10 cellular contexts compared by ENCODE assay signal in genomic region chr12:101172316-101172715, GRCh38. TPM values are rescaled to one million over a fixed set of nuclear protein-coding genes. Genes with fewer than 3 reads are reported as not detected.
DNase-seq lines count a peak whose midpoint lies in the region; ATAC-seq and TF ChIP-seq lines count a peak whose summit lies in the region.
"Had no signal": no experiment of that assay in that cellular context is flagged by ENCODE, and none has a peak within 500 bp of the region (broad histone marks: within the 10 kb centered on the region; RNA-seq: fewer than 3 reads in every experiment).

No MANE protein-coding gene starts in this region.

- no peaks in the 10 kb centered on the region for H3K9me3 ChIP-seq in PC-3 (ENCODE audit: low read length)
- H3K9me3 ChIP-seq in gastrocnemius medialis: peaks cover 0 to 4% (median 0%) of the 10 kb centered on the region in 3 donors
- H3K9me3 ChIP-seq: vagina had no signal

- no peaks in the 10 kb centered on the region for H3K27me3 ChIP-seq in PC-3 (ENCODE audit: low read length)
- no peaks in the 10 kb centered on the region for H3K27me3 ChIP-seq in gastrocnemius medialis
- H3K27me3 ChIP-seq: vagina had no signal

- intact Hi-C loops in PC-3 (cut with micrococcal nuclease): no loop called here
- intact Hi-C loops in gastrocnemius medialis (cut with DNase I; ENCODE audit: low total_unique reads): no loop called here

- no peak for ATAC-seq in PC-3
- ATAC-seq in HG03439 (IDR thresholded peaks at IDR 0.05; ENCODE audit: unreplicated experiment): no peak
- ATAC-seq in gastrocnemius medialis: no peak
- no peak for ATAC-seq in HG02610 (IDR thresholded peaks at IDR 0.05; ENCODE audit: unreplicated experiment)
- ATAC-seq: naive thymus-derived CD4-positive, alpha-beta T cell had no signal

- no peak overlapping the region for H3K9ac ChIP-seq in PC-3 (ENCODE audit: low read length)

- H3K79me2 ChIP-seq in PC-3 (ENCODE audit: low read length): no peaks in the 10 kb centered on the region

- no peak overlapping the region for H3K4me3 ChIP-seq in PC-3 (ENCODE audit: low read length)
- no peak overlapping the region for H3K4me3 ChIP-seq in gastrocnemius medialis
- H3K4me3 ChIP-seq: vagina had no signal

- TF ChIP-seq CTCF in 22Rv1 (IDR thresholded peaks at IDR 0.05) (peak; percentile 74), GM13976 (IDR thresholded peaks at IDR 0.05; ENCODE audit: borderline replicate concordance, control extremely low read depth, extremely low read depth, insufficient read depth, missing control alignments) (no peak), PC-3 (conservative IDR thresholded peaks at IDR 0.05; ENCODE audit: low read depth, low read length) (peak; percentile 30; the same call in 1 of the 2 replicates), gastrocnemius medialis (IDR thresholded peaks at IDR 0.05 in 4 of 5, conservative IDR thresholded peaks at IDR 0.05 in 1 of 5) (no peak)

- CTCF ChIA-PET in PC-3 (lab: Charles Lee): no interaction called here

- H3K4me1 ChIP-seq in PC-3 (ENCODE audit: insufficient read depth, low read length) (no peaks in the 10 kb centered on the region), gastrocnemius medialis (no peaks in the 10 kb centered on the region)
- H3K4me1 ChIP-seq: vagina had no signal

- no peaks in the 10 kb centered on the region for H4K20me1 ChIP-seq in PC-3 (ENCODE audit: low read length)

- no peaks in the 10 kb centered on the region for H3K36me3 ChIP-seq in PC-3 (ENCODE audit: low read depth, low read length)
- no peaks in the 10 kb centered on the region for H3K36me3 ChIP-seq in gastrocnemius medialis
- H3K36me3 ChIP-seq: vagina had no signal

- DNase-seq in GM13976 (ENCODE audit: low spot score) (peak; percentile 9), PC-3 (no peak), iPS DF 19.7 (ENCODE audit: low read depth, low spot score) (peak; percentile 42), gastrocnemius medialis (no peak)
- no peak for DNase-seq in activated CD4-positive, CD25-positive, alpha-beta regulatory T cell treated with anti-CD3 and anti-CD28 coated beads, Interleukin-2, amount 50 U/mL, for 72 hours
- DNase-seq: naive thymus-derived CD4-positive, alpha-beta T cell had no signal

- no peaks in the 10 kb centered on the region for H3F3A ChIP-seq in PC-3 (ENCODE audit: low read length, unreplicated experiment)

- in situ Hi-C loops in GM13976 (cut with MboI; ENCODE audit: low sequenced_read_pairs, unreplicated experiment) (no loop called here), gastrocnemius medialis (cut with MboI; ENCODE audit: low sequenced_read_pairs in 4 of 4) (no loop called here)

- POLR2A ChIA-PET in PC-3 (lab: Charles Lee; ENCODE audit: unreplicated experiment): no interaction called here

- no peak for TF ChIP-seq POLR2A in gastrocnemius medialis (IDR thresholded peaks at IDR 0.05)

- H3K9me2 ChIP-seq in PC-3 (replicated peaks; ENCODE audit: low read length): no peaks in the 10 kb centered on the region

- H3K4me2 ChIP-seq in PC-3 (ENCODE audit: low read length): no peak overlapping the region

- no peak overlapping the region for H2AFZ ChIP-seq in PC-3 (ENCODE audit: low read length)

- no TSS peak for BruUV-seq in PC-3 (replicated peaks; lab: Mats Ljungman, UMichigan)

- H3K27ac ChIP-seq in 22Rv1 (no peak overlapping the region), PC-3 (ENCODE audit: low read length) (no peak overlapping the region), gastrocnemius medialis (no peak overlapping the region)
- H3K27ac ChIP-seq: vagina had no signal

RNA-seq across cellular contexts. Expression of gene SLC5A8, which starts 37.7 kb away (rescaled TPM):
- total RNA-seq in PC-3 (2014; rRNA removed) (not detected in 2 replicates), gastrocnemius medialis (not detected)
- total RNA-seq: naive thymus-derived CD4-positive, alpha-beta T cell; vagina had no signal

Comparison
In these comparisons a context has a peak if more than half of its experiments do, and no peak if none do; other contexts are left out.
1. CTCF ChIP-seq: peak in 22Rv1 (single experiment) and PC-3 (single experiment); none in GM13976 (single experiment) and gastrocnemius medialis (0 of 5).
2. DNase-seq: peak in GM13976 (single experiment) and iPS DF 19.7 (single experiment); none in PC-3 (single experiment), gastrocnemius medialis (0 of 2) and activated CD4-positive, CD25-positive, alpha-beta regulatory T cell treated with anti-CD3 and anti-CD28 coated beads, Interleukin-2, amount 50 U/mL, for 72 hours (single experiment).